Comparison of ENCODE assay signal across 8 cellular contexts in the genomic region with DNA sequence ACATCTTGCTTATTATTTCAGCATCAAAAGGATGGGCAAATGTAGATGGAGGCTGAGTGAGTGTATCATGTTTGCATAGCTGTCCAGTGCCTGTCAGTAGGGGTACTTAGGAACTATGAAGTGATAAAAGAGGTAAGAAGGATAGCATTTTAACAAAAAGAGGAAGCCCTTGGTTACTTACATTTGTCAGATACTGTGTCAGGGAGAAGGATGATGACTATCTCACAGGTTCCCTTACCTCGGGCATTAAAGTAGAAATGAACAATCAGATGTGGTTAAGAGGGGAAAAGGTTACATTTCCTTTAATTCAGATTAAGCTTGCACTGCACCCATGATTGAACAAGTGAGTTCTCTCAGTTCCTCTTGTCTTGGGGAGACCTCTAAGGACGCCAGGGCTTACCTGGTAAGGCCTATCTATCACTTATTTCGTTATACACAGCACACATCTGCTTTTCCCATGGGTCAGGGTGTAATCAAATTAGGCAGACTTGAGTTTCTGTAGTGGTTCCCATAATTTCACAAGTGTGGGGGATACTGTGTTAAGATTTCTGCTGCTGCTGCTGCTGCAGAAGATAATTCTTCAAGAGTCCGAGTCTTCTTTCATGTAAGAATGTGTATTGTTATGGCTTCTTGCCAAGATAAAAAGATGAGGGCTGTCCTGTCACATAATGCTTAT. TPM values are rescaled to one million over a fixed set of nuclear protein-coding genes. Genes with fewer than 3 reads are reported as not detected.
DNase-seq lines count a peak whose midpoint lies in the region; ATAC-seq and TF ChIP-seq lines count a peak whose summit lies in the region.

No MANE protein-coding gene starts in this region.

- peaks cover 0 to 5% (median 0%) of the 10 kb centered on the region in 7 donors for H3K9me3 Mint-ChIP-seq in CD4-positive, CD25-positive, alpha-beta regulatory T cell
- H3K9me3 Mint-ChIP-seq in T-helper 1 cell treated with Interleukin-12 subunit alpha and Interleukin-12 subunit beta and Interleukin-4 antibody, amounts not matched to agents 30 μg/mL and 1 μg/mL, for 36 hours, result no peaks in the 10 kb centered on the region

- H3K27ac Mint-ChIP-seq in CD4-positive, CD25-positive, alpha-beta regulatory T cell, result peak overlapping the region; percentile 33 to 95 (median 72)
- H3K27ac Mint-ChIP-seq in T-helper 1 cell treated with Interleukin-12 subunit alpha and Interleukin-12 subunit beta and Interleukin-4 antibody, amounts not matched to agents 30 μg/mL and 1 μg/mL, for 36 hours, result no peak overlapping the region

- H3K9me3 ChIP-seq in CD4-positive, CD25-positive, alpha-beta regulatory T cell (ENCODE audit: control insufficient read depth in 2 of 2, low read length in 2 of 2), result no peaks in the 10 kb centered on the region
- H3K9me3 ChIP-seq in thymus (ENCODE audit: control insufficient read depth), result no peaks in the 10 kb centered on the region

- peaks cover 21% of the 10 kb centered on the region for H3K36me3 ChIP-seq in CD4-positive, CD25-positive, alpha-beta regulatory T cell (ENCODE audit: control insufficient read depth, insufficient read depth, low read length)
- H3K36me3 ChIP-seq in thymus (ENCODE audit: control insufficient read depth, insufficient read depth), result peaks cover 23% of the 10 kb centered on the region

- peaks cover 25% of the 10 kb centered on the region for H3K36me3 Mint-ChIP-seq in CD4-positive, CD25-positive, alpha-beta regulatory T cell
- peaks cover 22% of the 10 kb centered on the region for H3K36me3 Mint-ChIP-seq in T-helper 1 cell treated with Interleukin-12 subunit alpha and Interleukin-12 subunit beta and Interleukin-4 antibody, amounts not matched to agents 30 μg/mL and 1 μg/mL, for 36 hours (ENCODE audit: low read depth)

- WGBS in thymus, result 19% methylated on average over 4 of the region's 4 CpGs

- peaks cover 29 to 74% (median 59%) of the 10 kb centered on the region in 4 donors for H3K4me1 Mint-ChIP-seq in CD4-positive, CD25-positive, alpha-beta regulatory T cell
- peaks cover 33% of the 10 kb centered on the region for H3K4me1 Mint-ChIP-seq in T-helper 1 cell treated with Interleukin-12 subunit alpha and Interleukin-12 subunit beta and Interleukin-4 antibody, amounts not matched to agents 30 μg/mL and 1 μg/mL, for 36 hours (ENCODE audit: low read depth)

- peaks cover 43% of the 10 kb centered on the region for H3K4me1 ChIP-seq in CD4-positive, CD25-positive, alpha-beta regulatory T cell (ENCODE audit: control insufficient read depth, insufficient read depth, low read length, poor library complexity, severe bottlenecking)
- H3K4me1 ChIP-seq in thymus (ENCODE audit: control insufficient read depth, insufficient read depth, low read length), result peaks cover 30% of the 10 kb centered on the region

- H3K27me3 Mint-ChIP-seq in CD4-positive, CD25-positive, alpha-beta regulatory T cell, result no peaks in the 10 kb centered on the region
- peaks cover 58% of the 10 kb centered on the region for H3K27me3 Mint-ChIP-seq in T-helper 1 cell treated with Interleukin-12 subunit alpha and Interleukin-12 subunit beta and Interleukin-4 antibody, amounts not matched to agents 30 μg/mL and 1 μg/mL, for 36 hours (ENCODE audit: low read depth)

- H3K4me3 ChIP-seq in CD4-positive, CD25-positive, alpha-beta regulatory T cell (ENCODE audit: low read depth, low read length), result peak overlapping the region; percentile 49
- H3K4me3 ChIP-seq in fibroblast of villous mesenchyme (ENCODE audit: low read depth, low read length) (peak overlapping the region; percentile 20), thymus (ENCODE audit: low read length) (peak overlapping the region; percentile 25)

- peak overlapping the region; percentile 48 for H3K27ac ChIP-seq in CD4-positive, CD25-positive, alpha-beta regulatory T cell (ENCODE audit: insufficient read depth, low read length, poor library complexity, severe bottlenecking)
- peak overlapping the region; percentile 52 for H3K27ac ChIP-seq in thymus (ENCODE audit: low read depth)

- no peaks in the 10 kb centered on the region for H3K27me3 ChIP-seq in CD4-positive, CD25-positive, alpha-beta regulatory T cell (ENCODE audit: control insufficient read depth, insufficient read depth, low read length)
- no peaks in the 10 kb centered on the region for H3K27me3 ChIP-seq in thymus (ENCODE audit: control insufficient read depth, insufficient read depth)

- no peak for TF ChIP-seq CTCF in fibroblast of villous mesenchyme (IDR thresholded peaks at IDR 0.05; ENCODE audit: insufficient read depth, low read depth, low read length)

- ATAC-seq in CD4-positive, CD25-positive, alpha-beta regulatory T cell (ENCODE audit: low read depth in 2 of 2), result peak; percentile 71 to 72
- ATAC-seq in GM19351 (IDR thresholded peaks at IDR 0.05; ENCODE audit: unreplicated experiment), result peak; percentile 78
- peak; percentile 76 for ATAC-seq in HG03342 (IDR thresholded peaks at IDR 0.05; ENCODE audit: unreplicated experiment)

- peak overlapping the region; percentile 59 to 66 (median 64) for H3K4me3 Mint-ChIP-seq in CD4-positive, CD25-positive, alpha-beta regulatory T cell
- peak overlapping the region; percentile 4 for H3K4me3 Mint-ChIP-seq in T-helper 1 cell treated with Interleukin-12 subunit alpha and Interleukin-12 subunit beta and Interleukin-4 antibody, amounts not matched to agents 30 μg/mL and 1 μg/mL, for 36 hours

- peak in 2 of 3 donors; percentile 66 to 77 for DNase-seq in CD4-positive, CD25-positive, alpha-beta regulatory T cell
- DNase-seq in fibroblast of villous mesenchyme (ENCODE audit: low read depth) (peak; percentile 34), activated gamma-delta T cell treated with Interleukin-2 at 50 U/mL for 16 hours (no peak), NCI-H2227 (lab: John Stamatoyannopoulos, UW; ENCODE audit: unreplicated experiment) (no peak)

RNA-seq across cellular contexts. Expression of a gene that starts 4.5 kb away (rescaled TPM):
- 24.2 TPM for total RNA-seq in CD4-positive, CD25-positive, alpha-beta regulatory T cell
- 10 to 100 TPM; 16.9 to 23.3 (median 20.2) TPM for polyA plus RNA-seq in CD4-positive, CD25-positive, alpha-beta regulatory T cell
- total RNA-seq in fibroblast of villous mesenchyme, result 41.9 and 43.2 TPM in 2 replicates
- polyA plus RNA-seq in thymus, result 33.6 TPM

Comparison
In these comparisons a context has a peak if more than half of its experiments do, and no peak if none do; other contexts are left out.
1. DNase-seq: peak in CD4-positive, CD25-positive, alpha-beta regulatory T cell (2 of 3) and fibroblast of villous mesenchyme (single experiment); none in activated gamma-delta T cell treated with Interleukin-2 at 50 U/mL for 16 hours (single experiment) and NCI-H2227 (single experiment).
2. Peak in every context shown above with its lines, with median percentiles within 50 percentile points of each other: ATAC-seq and H3K4me3 ChIP-seq.